Comparison of ENCODE assay signal across 1 cellular context in the genomic region with DNA sequence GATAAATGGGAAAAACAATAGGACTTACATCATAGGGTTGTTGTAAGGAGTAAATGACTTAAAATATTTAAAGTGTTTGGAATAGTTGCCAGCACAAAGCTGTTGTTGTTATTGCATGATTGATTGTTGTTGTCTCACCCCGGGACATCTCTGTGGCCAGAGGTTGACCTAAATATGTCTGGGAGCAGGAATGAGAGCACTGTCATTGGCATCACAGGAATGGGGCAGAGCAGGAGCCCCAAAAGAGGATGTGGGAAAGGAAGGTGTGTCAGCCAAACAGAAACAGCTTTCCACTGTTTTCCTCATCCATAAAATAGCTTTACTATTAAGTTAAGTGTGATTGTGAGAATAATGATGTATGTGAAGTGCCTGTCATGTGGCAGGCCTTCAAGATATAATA.
TF ChIP-seq lines count a peak whose summit lies in the region.

No MANE protein-coding gene starts in this region.

TF ChIP-seq in HepG2, 621 proteins besides CTCF, POLR2A, EP300 and RAD21:
- TF ChIP-seq, protein P1, sequence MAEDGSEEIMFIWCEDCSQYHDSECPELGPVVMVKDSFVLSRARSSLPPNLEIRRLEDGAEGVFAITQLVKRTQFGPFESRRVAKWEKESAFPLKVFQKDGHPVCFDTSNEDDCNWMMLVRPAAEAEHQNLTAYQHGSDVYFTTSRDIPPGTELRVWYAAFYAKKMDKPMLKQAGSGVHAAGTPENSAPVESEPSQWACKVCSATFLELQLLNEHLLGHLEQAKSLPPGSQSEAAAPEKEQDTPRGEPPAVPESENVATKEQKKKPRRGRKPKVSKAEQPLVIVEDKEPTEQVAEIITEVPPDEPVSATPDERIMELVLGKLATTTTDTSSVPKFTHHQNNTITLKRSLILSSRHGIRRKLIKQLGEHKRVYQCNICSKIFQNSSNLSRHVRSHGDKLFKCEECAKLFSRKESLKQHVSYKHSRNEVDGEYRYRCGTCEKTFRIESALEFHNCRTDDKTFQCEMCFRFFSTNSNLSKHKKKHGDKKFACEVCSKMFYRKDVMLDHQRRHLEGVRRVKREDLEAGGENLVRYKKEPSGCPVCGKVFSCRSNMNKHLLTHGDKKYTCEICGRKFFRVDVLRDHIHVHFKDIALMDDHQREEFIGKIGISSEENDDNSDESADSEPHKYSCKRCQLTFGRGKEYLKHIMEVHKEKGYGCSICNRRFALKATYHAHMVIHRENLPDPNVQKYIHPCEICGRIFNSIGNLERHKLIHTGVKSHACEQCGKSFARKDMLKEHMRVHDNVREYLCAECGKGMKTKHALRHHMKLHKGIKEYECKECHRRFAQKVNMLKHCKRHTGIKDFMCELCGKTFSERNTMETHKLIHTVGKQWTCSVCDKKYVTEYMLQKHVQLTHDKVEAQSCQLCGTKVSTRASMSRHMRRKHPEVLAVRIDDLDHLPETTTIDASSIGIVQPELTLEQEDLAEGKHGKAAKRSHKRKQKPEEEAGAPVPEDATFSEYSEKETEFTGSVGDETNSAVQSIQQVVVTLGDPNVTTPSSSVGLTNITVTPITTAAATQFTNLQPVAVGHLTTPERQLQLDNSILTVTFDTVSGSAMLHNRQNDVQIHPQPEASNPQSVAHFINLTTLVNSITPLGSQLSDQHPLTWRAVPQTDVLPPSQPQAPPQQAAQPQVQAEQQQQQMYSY (CRISPR knock-in tag; IDR thresholded peaks at IDR 0.05): no peak
- TF ChIP-seq SNAPC2 (CRISPR knock-in tag; IDR thresholded peaks at IDR 0.05) (no peak), MED1 (CRISPR knock-in tag; IDR thresholded peaks at IDR 0.05) (no peak), ZNF644 (CRISPR knock-in tag; IDR thresholded peaks at IDR 0.05; ENCODE audit: low read depth) (no peak), ZSCAN29 (CRISPR knock-in tag; conservative IDR thresholded peaks at IDR 0.05) (no peak), NFE2L1 (CRISPR knock-in tag; IDR thresholded peaks at IDR 0.05; ENCODE audit: borderline replicate concordance) (no peak), ZBTB20 (CRISPR knock-in tag; IDR thresholded peaks at IDR 0.05; ENCODE audit: borderline replicate concordance, low read depth) (no peak), ZNF317 (CRISPR knock-in tag; IDR thresholded peaks at IDR 0.05) (no peak)
- TF ChIP-seq, protein P2, sequence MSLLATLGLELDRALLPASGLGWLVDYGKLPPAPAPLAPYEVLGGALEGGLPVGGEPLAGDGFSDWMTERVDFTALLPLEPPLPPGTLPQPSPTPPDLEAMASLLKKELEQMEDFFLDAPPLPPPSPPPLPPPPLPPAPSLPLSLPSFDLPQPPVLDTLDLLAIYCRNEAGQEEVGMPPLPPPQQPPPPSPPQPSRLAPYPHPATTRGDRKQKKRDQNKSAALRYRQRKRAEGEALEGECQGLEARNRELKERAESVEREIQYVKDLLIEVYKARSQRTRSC (CRISPR knock-in tag; IDR thresholded peaks at IDR 0.05; ENCODE audit: low read depth): no peak
- TF ChIP-seq, protein P3, sequence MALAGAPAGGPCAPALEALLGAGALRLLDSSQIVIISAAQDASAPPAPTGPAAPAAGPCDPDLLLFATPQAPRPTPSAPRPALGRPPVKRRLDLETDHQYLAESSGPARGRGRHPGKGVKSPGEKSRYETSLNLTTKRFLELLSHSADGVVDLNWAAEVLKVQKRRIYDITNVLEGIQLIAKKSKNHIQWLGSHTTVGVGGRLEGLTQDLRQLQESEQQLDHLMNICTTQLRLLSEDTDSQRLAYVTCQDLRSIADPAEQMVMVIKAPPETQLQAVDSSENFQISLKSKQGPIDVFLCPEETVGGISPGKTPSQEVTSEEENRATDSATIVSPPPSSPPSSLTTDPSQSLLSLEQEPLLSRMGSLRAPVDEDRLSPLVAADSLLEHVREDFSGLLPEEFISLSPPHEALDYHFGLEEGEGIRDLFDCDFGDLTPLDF (CRISPR knock-in tag; IDR thresholded peaks at IDR 0.05): no peak
